ENCODE assay signal across 18 cellular contexts in genomic region chr13:86510792-86511191, GRCh38.
A peak's percentile ranks its signal among the peaks of the same experiment; 100 is the strongest.
DNase-seq lines count a peak whose midpoint lies in the region; ATAC-seq and TF ChIP-seq lines count a peak whose summit lies in the region.
"Had no signal": no experiment of that assay in that cellular context is flagged by ENCODE, and none has a peak within 500 bp of the region (broad histone marks: within the 10 kb centered on the region; RNA-seq: fewer than 3 reads in every experiment).

No MANE protein-coding gene starts in this region.

- DNase-seq in SK-N-SH (no peak), Karpas-422 (no peak), WTC11 (ENCODE audit: low spot score) (no peak), neural progenitor cell (ENCODE audit: low spot score) (no peak), NCI-H69 (lab: John Stamatoyannopoulos, UW) (no peak), NOMO-1 (lab: John Stamatoyannopoulos, UW; ENCODE audit: unreplicated experiment in 2 of 2) (no peak)
- DNase-seq: CD4-positive, alpha-beta memory T cell; DMS153; DMS79; EL; GOT3; H7 had no signal

- no peaks in the 10 kb centered on the region for H3K9me2 ChIP-seq in SK-N-SH
- H3K9me2 ChIP-seq in Karpas-422 (replicated peaks; ENCODE audit: insufficient read depth, low read length): no peaks in the 10 kb centered on the region

- H3K4me3 Mint-ChIP-seq in WTC11 (no peak overlapping the region), neural progenitor cell (no peak overlapping the region)
- H3K4me3 Mint-ChIP-seq: CD14-positive monocyte; CD4-positive, alpha-beta memory T cell had no signal

- ATAC-seq in SK-N-SH treated with all-trans-retinoic acid at 6 μM for 48 hours: peak; percentile 39
- 0 out of 2 replicates have a peak, but pooled peaks have one; percentile 16 for ATAC-seq in WTC11
- no peak for ATAC-seq in GM19452 (IDR thresholded peaks at IDR 0.05; ENCODE audit: unreplicated experiment)
- ATAC-seq: A549 had no signal

- H3K9me3 Mint-ChIP-seq in WTC11: peaks cover under 1% of the 10 kb centered on the region
- no peaks in the 10 kb centered on the region for H3K9me3 Mint-ChIP-seq in neural progenitor cell

- CTCF ChIA-PET in SK-N-SH (lab: Yijun Ruan, JAX) (interaction anchor here (0.8 kb wide), 1 partner anchor 872 kb away, joined by 3 read pairs; no protein-coding TSS in a partner anchor), WTC11 (lab: Charles Lee) (no interaction called here)

- H3K27ac Mint-ChIP-seq in WTC11: no peak overlapping the region
- no peak overlapping the region for H3K27ac Mint-ChIP-seq in neural progenitor cell
- H3K27ac Mint-ChIP-seq: CD14-positive monocyte; CD4-positive, alpha-beta memory T cell had no signal

- H3K4me1 Mint-ChIP-seq in WTC11 (peaks cover 6% of the 10 kb centered on the region), neural progenitor cell (no peaks in the 10 kb centered on the region)
- H3K4me1 Mint-ChIP-seq: CD14-positive monocyte; CD4-positive, alpha-beta memory T cell had no signal

- no peak for TF ChIP-seq RAD21 in SK-N-SH (IDR thresholded peaks at IDR 0.05; ENCODE audit: low read length)

- H3K36me3 ChIP-seq in SK-N-SH (replicated peaks in 1 of 2; ENCODE audit: control insufficient read depth in 1 of 2, insufficient read depth in 2 of 2, low read length in 1 of 2) (no peaks in the 10 kb centered on the region), Karpas-422 (ENCODE audit: insufficient read depth, low read length) (no peaks in the 10 kb centered on the region), neural progenitor cell (no peaks in the 10 kb centered on the region)
- H3K36me3 ChIP-seq: BLaER1 had no signal

- H3K4me1 ChIP-seq in SK-N-SH (ENCODE audit: control insufficient read depth in 1 of 2, insufficient read depth in 2 of 2, low read depth in 1 of 2, low read length in 1 of 2) (no peaks in the 10 kb centered on the region), Karpas-422 (ENCODE audit: low read length) (peaks cover 4% of the 10 kb centered on the region; the same call in 1 of the 2 replicates), neural progenitor cell (no peaks in the 10 kb centered on the region)
- H3K4me1 ChIP-seq: A549, BLaER1 had no signal

- H3K79me2 ChIP-seq in SK-N-SH (ENCODE audit: insufficient read depth) (no peaks in the 10 kb centered on the region), Karpas-422 (ENCODE audit: low read length) (no peaks in the 10 kb centered on the region), neural progenitor cell (ENCODE audit: low read depth) (no peaks in the 10 kb centered on the region)

- H3K27me3 Mint-ChIP-seq in WTC11 (ENCODE audit: low read depth): no peaks in the 10 kb centered on the region
- H3K27me3 Mint-ChIP-seq in neural progenitor cell (ENCODE audit: insufficient read depth, low read depth): no peaks in the 10 kb centered on the region
- H3K27me3 Mint-ChIP-seq: CD4-positive, alpha-beta memory T cell had no signal

- no peaks in the 10 kb centered on the region for H3K9me3 ChIP-seq in SK-N-SH
- H3K9me3 ChIP-seq in Karpas-422 (ENCODE audit: low read length): peaks cover 2% of the 10 kb centered on the region; the same call in 1 of the 2 replicates
- no peaks in the 10 kb centered on the region for H3K9me3 ChIP-seq in neural progenitor cell (ENCODE audit: low read depth)
- H3K9me3 ChIP-seq: A549, BLaER1 had no signal

- H2AFZ ChIP-seq in SK-N-SH (ENCODE audit: low read depth) (no peak overlapping the region), Karpas-422 (ENCODE audit: low read length) (peak overlapping the region; percentile 92; the same call in 1 of the 2 replicates), neural progenitor cell (replicated peaks) (peak overlapping the region; percentile 34)

- no peak overlapping the region for H3K9ac ChIP-seq in SK-N-SH
- H3K9ac ChIP-seq in Karpas-422 (ENCODE audit: low read length): no peak overlapping the region
- H3K9ac ChIP-seq in neural progenitor cell: no peak overlapping the region
- H3K9ac ChIP-seq: BLaER1 had no signal

- H3K4me2 ChIP-seq in SK-N-SH (no peak overlapping the region), Karpas-422 (ENCODE audit: low read depth, low read length, poor library complexity, severe bottlenecking) (no peak overlapping the region), neural progenitor cell (no peak overlapping the region)
- H3K4me2 ChIP-seq: A549, BLaER1 had no signal

- no peaks in the 10 kb centered on the region for H4K20me1 ChIP-seq in SK-N-SH (ENCODE audit: insufficient read depth)
- H4K20me1 ChIP-seq in Karpas-422 (ENCODE audit: insufficient read depth, low read depth, low read length): no peaks in the 10 kb centered on the region
- H4K20me1 ChIP-seq in neural progenitor cell (ENCODE audit: low read depth): no peaks in the 10 kb centered on the region
- H4K20me1 ChIP-seq: BLaER1 had no signal

- H3K27ac ChIP-seq in SK-N-SH (ENCODE audit: low read depth in 2 of 2, low read length in 1 of 2) (no peak overlapping the region), Karpas-422 (ENCODE audit: low read length) (no peak overlapping the region), neural progenitor cell (no peak overlapping the region)
- H3K27ac ChIP-seq: 22Rv1, A549, BLaER1 had no signal

- H3K36me3 Mint-ChIP-seq in WTC11 (no peaks in the 10 kb centered on the region), neural progenitor cell (no peaks in the 10 kb centered on the region)
- H3K36me3 Mint-ChIP-seq: CD14-positive monocyte had no signal

- 7% methylated on average over 2 of the region's 2 CpGs for WGBS in SK-N-SH (ENCODE audit: low lambda C conversion rate)

- TF ChIP-seq EP300 in SK-N-SH (IDR thresholded peaks at IDR 0.05; ENCODE audit: borderline replicate concordance in 1 of 2, low read depth in 1 of 2, low read length in 1 of 2): no peak

- POLR2A ChIA-PET in SK-N-SH (lab: Yijun Ruan, JAX): no interaction called here
- POLR2A ChIA-PET in WTC11 (lab: Charles Lee): interaction anchor here (0.6 kb wide), 1 partner anchor 9 kb away, joined by 3 read pairs; no protein-coding TSS in a partner anchor

- TF ChIP-seq CTCF in SK-N-SH (IDR thresholded peaks at IDR 0.05) (no peak), WTC11 (IDR thresholded peaks at IDR 0.05) (no peak), neural progenitor cell (IDR thresholded peaks at IDR 0.05) (no peak)

- H3K27me3 ChIP-seq in SK-N-SH (ENCODE audit: insufficient read depth): no peaks in the 10 kb centered on the region
- no peaks in the 10 kb centered on the region for H3K27me3 ChIP-seq in Karpas-422 (ENCODE audit: low read length)
- H3K27me3 ChIP-seq in neural progenitor cell: no peaks in the 10 kb centered on the region
- H3K27me3 ChIP-seq: BLaER1 had no signal

- H3F3A ChIP-seq in SK-N-SH (replicated peaks; ENCODE audit: insufficient read depth) (no peaks in the 10 kb centered on the region), neural progenitor cell (ENCODE audit: low read depth) (no peaks in the 10 kb centered on the region)

- H3K4me3 ChIP-seq in SK-N-SH (ENCODE audit: low read depth in 2 of 2, low read length in 1 of 2) (no peak overlapping the region), Karpas-422 (ENCODE audit: low read length) (no peak overlapping the region), neural progenitor cell (no peak overlapping the region)
- H3K4me3 ChIP-seq: A549, BLaER1 had no signal

TF ChIP-seq in SK-N-SH treated with all-trans-retinoic acid at 6 μM for 48 hours, 23 proteins besides CTCF, POLR2A, EP300 and RAD21 (continues in another document):
- TF ChIP-seq ISL1 (CRISPR knock-in tag; IDR thresholded peaks at IDR 0.05): no peak

TF ChIP-seq in SK-N-SH, 30 proteins besides CTCF, POLR2A, EP300 and RAD21:
- TF ChIP-seq TAF1 (IDR thresholded peaks at IDR 0.05; ENCODE audit: borderline replicate concordance, low read depth, low read length): no peak
- no peak for TF ChIP-seq RXRA (IDR thresholded peaks at IDR 0.05; ENCODE audit: borderline replicate concordance, low read depth)
- TF ChIP-seq FOSL2 (IDR thresholded peaks at IDR 0.05; ENCODE audit: borderline replicate concordance, low read depth): no peak
- no peak for TF ChIP-seq SIN3A (IDR thresholded peaks at IDR 0.05; ENCODE audit: borderline replicate concordance, low read depth, low read length)
- no peak for TF ChIP-seq RFX5 (IDR thresholded peaks at IDR 0.05; ENCODE audit: low read length)
- no peak for TF ChIP-seq IRF3 (IDR thresholded peaks at IDR 0.05; ENCODE audit: low read depth, low read length)

TF ChIP-seq in WTC11, 78 proteins besides CTCF, POLR2A, EP300 and RAD21 (continues in another document):
- TF ChIP-seq ZBTB21 (CRISPR knock-in tag; IDR thresholded peaks at IDR 0.05; ENCODE audit: borderline replicate concordance) (no peak), ZNF281 (CRISPR knock-in tag; IDR thresholded peaks at IDR 0.05) (no peak), NFE2L1 (CRISPR knock-in tag; IDR thresholded peaks at IDR 0.05) (no peak), EMX1 (CRISPR knock-in tag; IDR thresholded peaks at IDR 0.05) (no peak), ZNF416 (CRISPR knock-in tag; IDR thresholded peaks at IDR 0.05) (no peak), ZMAT4 (CRISPR knock-in tag; IDR thresholded peaks at IDR 0.05) (no peak), KAT7 (CRISPR knock-in tag; IDR thresholded peaks at IDR 0.05; ENCODE audit: borderline replicate concordance) (no peak)
